In genomic region chr2:172098650-172099471, GRCh38 we compare ENCODE assay signal across 8 cellular contexts. TPM values are rescaled to one million over a fixed set of nuclear protein-coding genes. Genes with fewer than 3 reads are reported as not detected.
A peak's percentile ranks its signal among the peaks of the same experiment; 100 is the strongest.
DNase-seq lines count a peak whose midpoint lies in the region; ATAC-seq and TF ChIP-seq lines count a peak whose summit lies in the region.

No MANE protein-coding gene starts in this region.

- WGBS in mammary epithelial cell (ENCODE audit: low coverage, missing lambda C conversion rate), result 20% methylated on average over 28 of the region's 61 CpGs

- CTCF ChIA-PET in mammary epithelial cell (lab: Charles Lee; ENCODE audit: low non-redundant PET) (no interaction called here), OCI-LY7 (lab: Charles Lee; ENCODE audit: unreplicated experiment) (interaction anchor here (0.6 kb wide), 1 partner anchor 14 kb away, joined by 4 read pairs; the partner anchor contains the start of gene DLX1)

- H3K9me3 Mint-ChIP-seq in T-helper 2 cell treated with Interferon-gamma antibody and Interleukin-4, amounts not matched to agents 5 μg/mL and 100 μg/mL, for 36 hours, result no peaks in the 10 kb centered on the region

- no TSS peak for BruUV-seq in mammary epithelial cell (replicated peaks; lab: Mats Ljungman, UMichigan)
- BruUV-seq in OCI-LY7 (replicated peaks; lab: Mats Ljungman, UMichigan), result no TSS peak

- H3K79me2 ChIP-seq in mammary epithelial cell (ENCODE audit: insufficient read depth, low read length), result no peaks in the 10 kb centered on the region
- H3K79me2 ChIP-seq in OCI-LY7 (ENCODE audit: insufficient read depth, low read depth, low read length), result no peaks in the 10 kb centered on the region

- in situ Hi-C loops in mammary epithelial cell (cut with MboI; ENCODE audit: low sequenced_read_pairs in 2 of 2), result loop anchor here in 1 of 2 donors (5.0 kb wide), 1 partner anchor 97 kb away; no protein-coding TSS in a partner anchor

- H3K4me1 ChIP-seq in NT2/D1 (ENCODE audit: insufficient read depth, insufficient read length) (peaks cover 17% of the 10 kb centered on the region), mammary epithelial cell (ENCODE audit: insufficient read depth, low read length) (peaks cover 67% of the 10 kb centered on the region), lower lobe of right lung (peaks cover 88% of the 10 kb centered on the region), OCI-LY7 (ENCODE audit: insufficient read depth, low read length, poor library complexity, severe bottlenecking) (peaks cover 5% of the 10 kb centered on the region)

- peak in 1 of 2 donors; percentile 1 for TF ChIP-seq CTCF in mammary epithelial cell (conservative IDR thresholded peaks at IDR 0.05 in 1 of 2, IDR thresholded peaks at IDR 0.05 in 1 of 2; ENCODE audit: extremely low read depth in 1 of 2, insufficient read depth in 1 of 2, low read depth in 1 of 2, low read length in 2 of 2)
- TF ChIP-seq CTCF in lower lobe of right lung (IDR thresholded peaks at IDR 0.05), result no peak
- TF ChIP-seq CTCF in OCI-LY7 (conservative IDR thresholded peaks at IDR 0.05; ENCODE audit: low read length), result no peak

- ATAC-seq in lower lobe of right lung, result peak in 1 of 2 donors; percentile 54
- no peak for ATAC-seq in GM18861 (IDR thresholded peaks at IDR 0.05; ENCODE audit: unreplicated experiment)

- POLR2A ChIA-PET in OCI-LY7 (lab: Charles Lee), result no interaction called here

- peak overlapping the region; percentile 69 for H3K27ac Mint-ChIP-seq in T-helper 2 cell treated with Interferon-gamma antibody and Interleukin-4, amounts not matched to agents 5 μg/mL and 100 μg/mL, for 36 hours

- peak overlapping the region; percentile 79 for H2AFZ ChIP-seq in mammary epithelial cell (ENCODE audit: low read depth, low read length)
- no peak overlapping the region for H2AFZ ChIP-seq in OCI-LY7 (ENCODE audit: low read length)

- no peaks in the 10 kb centered on the region for H3K9me2 ChIP-seq in OCI-LY7 (ENCODE audit: insufficient read depth, low read length)

- H3K4me2 ChIP-seq in mammary epithelial cell (ENCODE audit: insufficient read depth, low read depth, low read length) (peak overlapping the region; percentile 92), OCI-LY7 (ENCODE audit: low read length) (no peak overlapping the region)

- no peaks in the 10 kb centered on the region for H4K20me1 ChIP-seq in mammary epithelial cell (ENCODE audit: insufficient read depth, low read length)
- no peaks in the 10 kb centered on the region for H4K20me1 ChIP-seq in OCI-LY7 (ENCODE audit: insufficient read depth, low read length)

- H3K9ac ChIP-seq in NT2/D1 (ENCODE audit: insufficient read length, low read depth), result peak overlapping the region; percentile 38
- peak overlapping the region; percentile 14 for H3K9ac ChIP-seq in mammary epithelial cell (ENCODE audit: insufficient read depth, low read length)

- H3K4me3 ChIP-seq in NT2/D1 (ENCODE audit: insufficient read length, low read depth) (peak overlapping the region; percentile 19), mammary epithelial cell (replicated peaks in 1 of 3; ENCODE audit: insufficient read depth in 1 of 3, low read depth in 2 of 3, low read length in 3 of 3) (peak overlapping the region; percentile 30 to 47 (median 37)), lower lobe of right lung (peak overlapping the region; percentile 30), OCI-LY7 (ENCODE audit: low read depth, low read length, poor library complexity, severe bottlenecking) (no peak overlapping the region)

- DNase-seq in T-helper 2 cell treated with Interferon-gamma antibody and Interleukin-4, amounts not matched to agents 5 μg/mL and 100 μg/mL, for 36 hours (ENCODE audit: low spot score), result peak; percentile 66
- DNase-seq in T-helper 2 cell (no peak), NT2/D1 (ENCODE audit: low read depth, low spot score) (no peak), mammary epithelial cell (peak; percentile 76), lower lobe of right lung (no peak), NCI-H2081 treated with DMSO at 0.1 percent for 48 hours (lab: John Stamatoyannopoulos, UW) (no peak), OCI-LY7 (ENCODE audit: low spot score) (no peak)

- H3K36me3 ChIP-seq in NT2/D1 (ENCODE audit: insufficient read depth, insufficient read length, low read length) (no peaks in the 10 kb centered on the region), mammary epithelial cell (ENCODE audit: insufficient read depth, low read length) (no peaks in the 10 kb centered on the region), lower lobe of right lung (no peaks in the 10 kb centered on the region), OCI-LY7 (ENCODE audit: insufficient read depth, low read length) (no peaks in the 10 kb centered on the region)

- intact Hi-C loops in mammary epithelial cell (cut with micrococcal nuclease), result no loop called here
- intact Hi-C loops in lower lobe of right lung (cut with DNase I), result no loop called here
- intact Hi-C loops in OCI-LY7 (cut with micrococcal nuclease; ENCODE audit: unreplicated experiment), result no loop called here

- peak overlapping the region; percentile 50 for H3K4me3 Mint-ChIP-seq in T-helper 2 cell treated with Interferon-gamma antibody and Interleukin-4, amounts not matched to agents 5 μg/mL and 100 μg/mL, for 36 hours

- dilution Hi-C loops in mammary epithelial cell (cut with HindIII; ENCODE audit: low sequenced_read_pairs), result no loop called here

- peaks cover 33% of the 10 kb centered on the region for H3K4me1 Mint-ChIP-seq in T-helper 2 cell treated with Interferon-gamma antibody and Interleukin-4, amounts not matched to agents 5 μg/mL and 100 μg/mL, for 36 hours (ENCODE audit: low read depth)

- peaks cover 4% of the 10 kb centered on the region for H3K36me3 Mint-ChIP-seq in T-helper 2 cell treated with Interferon-gamma antibody and Interleukin-4, amounts not matched to agents 5 μg/mL and 100 μg/mL, for 36 hours (ENCODE audit: low read depth)

- H3K27me3 Mint-ChIP-seq in T-helper 2 cell treated with Interferon-gamma antibody and Interleukin-4, amounts not matched to agents 5 μg/mL and 100 μg/mL, for 36 hours (ENCODE audit: low read depth), result peaks cover 80% of the 10 kb centered on the region

- H3K27me3 ChIP-seq in NT2/D1 (ENCODE audit: insufficient read depth, insufficient read length), result peaks cover 97% of the 10 kb centered on the region
- peaks cover 3% of the 10 kb centered on the region for H3K27me3 ChIP-seq in mammary epithelial cell (ENCODE audit: insufficient read depth, low read length)
- H3K27me3 ChIP-seq in lower lobe of right lung (ENCODE audit: low read depth), result peaks cover 100% of the 10 kb centered on the region

- H3K9me3 ChIP-seq in NT2/D1 (ENCODE audit: insufficient read depth, low read length) (no peaks in the 10 kb centered on the region), mammary epithelial cell (replicated peaks; ENCODE audit: insufficient read depth, low read length) (no peaks in the 10 kb centered on the region), lower lobe of right lung (no peaks in the 10 kb centered on the region), OCI-LY7 (ENCODE audit: low read length) (no peaks in the 10 kb centered on the region)

- H3K27ac ChIP-seq in mammary epithelial cell (ENCODE audit: insufficient read depth, low read depth, low read length) (peak overlapping the region; percentile 38), lower lobe of right lung (no peak overlapping the region), OCI-LY7 (ENCODE audit: low read depth, low read length, poor library complexity, severe bottlenecking) (no peak overlapping the region)

RNA-seq across cellular contexts. Expression of gene DLX2, which starts 3.8 kb away (rescaled TPM):
- 1 to 10 TPM in 1 of 2 donors, under 1 TPM in 1; under 0.01 to 9.9 TPM for total RNA-seq in mammary epithelial cell
- 0.16 TPM for polyA plus RNA-seq in mammary epithelial cell
- polyA minus RNA-seq in mammary epithelial cell, result 0.31 TPM
- not detected for total RNA-seq in lower lobe of right lung
- total RNA-seq in OCI-LY7 (2014; rRNA removed; shearing (Covaris generic)), result 0.22 TPM in 1 of 2 replicates, not detected in the other
- not detected in 2 replicates for total RNA-seq in OCI-LY7 (2022)

RNA-seq across cellular contexts. Expression of gene DLX1, which starts 13.6 kb away (rescaled TPM):
- total RNA-seq in mammary epithelial cell (1 to 10 TPM in 1 of 2 donors, under 1 TPM in 1; 0.17 to 3.3 TPM), lower lobe of right lung (not detected), OCI-LY7 (2022) (not detected in 2 replicates)
- 0.52 TPM for polyA plus RNA-seq in mammary epithelial cell
- 3.3 TPM for polyA minus RNA-seq in mammary epithelial cell
- not detected in 2 replicates for total RNA-seq in OCI-LY7 (2014; rRNA removed; shearing (Covaris generic))

Comparison
In these comparisons a context has a peak if more than half of its experiments do, and no peak if none do; other contexts are left out.
1. DNase-seq: peak in T-helper 2 cell treated with Interferon-gamma antibody and Interleukin-4, amounts not matched to agents 5 μg/mL and 100 μg/mL, for 36 hours (single experiment) and mammary epithelial cell (single experiment); none in T-helper 2 cell (0 of 5), NT2/D1 (single experiment), lower lobe of right lung (single experiment), NCI-H2081 treated with DMSO at 0.1 percent for 48 hours (single experiment) and OCI-LY7 (single experiment).